Comparison of ENCODE assay signal across 9 cellular contexts in genomic region chr6:142952614-142953013, GRCh38. TPM values are rescaled to one million over a fixed set of nuclear protein-coding genes. Genes with fewer than 3 reads are reported as not detected.
DNase-seq lines count a peak whose midpoint lies in the region; ATAC-seq and TF ChIP-seq lines count a peak whose summit lies in the region.
"Had no signal": no experiment of that assay in that cellular context is flagged by ENCODE, and none has a peak within 500 bp of the region (broad histone marks: within the 10 kb centered on the region; RNA-seq: fewer than 3 reads in every experiment).

No MANE protein-coding gene starts in this region.

- H3K4me3 Mint-ChIP-seq in activated T-cell treated with anti-CD3 and anti-CD28 coated beads, Interleukin-2, amount 50 U/mL, for 24 hours, result no peak overlapping the region
- H3K4me3 Mint-ChIP-seq in stimulated activated naive B cell treated with anti-CD40 and anti-IgM and Interleukin-4, amounts not matched to agents 10 μg/mL and 1 μg/mL and 100 μg/mL, for 72 hours, result peak overlapping the region in 1 of 2 donors; percentile 46
- H3K4me3 Mint-ChIP-seq in mesothelial cell of epicardium, result no peak overlapping the region

- peak overlapping the region; percentile 36 for H3K27ac Mint-ChIP-seq in activated T-cell treated with anti-CD3 and anti-CD28 coated beads, Interleukin-2, amount 50 U/mL, for 24 hours
- peak overlapping the region; percentile 48 for H3K27ac Mint-ChIP-seq in stimulated activated naive B cell treated with anti-CD40 and anti-IgM and Interleukin-4, amounts not matched to agents 10 μg/mL and 1 μg/mL and 100 μg/mL, for 72 hours
- H3K27ac Mint-ChIP-seq in mesothelial cell of epicardium, result no peak overlapping the region

- no peak for DNase-seq in activated T-cell treated with anti-CD3 and anti-CD28 coated beads, Interleukin-2, amount 50 U/mL, for 24 hours
- DNase-seq in activated T-cell treated with anti-CD3 and anti-CD28 coated beads, Interleukin-2, amount 50 U/mL, for 48 hours, result no peak
- DNase-seq in stimulated activated naive B cell treated with anti-CD40 and anti-IgM and Interleukin-4, amounts not matched to agents 10 μg/mL and 1 μg/mL and 100 μg/mL, for 72 hours, result peak; percentile 40
- no peak for DNase-seq in stimulated activated CD4-positive, alpha-beta T cell treated with anti-CD3 and anti-CD28 coated beads, Interleukin-12 subunit alpha, Interleukin-12 subunit beta, amount 100 ng/mL, for 4 hours
- DNase-seq in ACHN (no peak), mesothelial cell of epicardium (ENCODE audit: low spot score in 2 of 2, unreplicated experiment in 2 of 2) (no peak)
- DNase-seq: activated CD4-positive, CD25-positive, alpha-beta regulatory T cell treated with anti-CD3 and anti-CD28 coated beads, Interleukin-2, amount 50 U/mL, for 72 hours had no signal

- no peaks in the 10 kb centered on the region for H3K27me3 Mint-ChIP-seq in activated T-cell treated with anti-CD3 and anti-CD28 coated beads, Interleukin-2, amount 50 U/mL, for 24 hours
- H3K27me3 Mint-ChIP-seq in stimulated activated naive B cell treated with anti-CD40 and anti-IgM and Interleukin-4, amounts not matched to agents 10 μg/mL and 1 μg/mL and 100 μg/mL, for 72 hours, result no peaks in the 10 kb centered on the region
- no peaks in the 10 kb centered on the region for H3K27me3 Mint-ChIP-seq in mesothelial cell of epicardium (ENCODE audit: low read depth)

- TF ChIP-seq CTCF in mesothelial cell of epicardium (IDR thresholded peaks at IDR 0.05; ENCODE audit: unreplicated experiment), result no peak

- H3K4me1 Mint-ChIP-seq in activated T-cell treated with anti-CD3 and anti-CD28 coated beads, Interleukin-2, amount 50 U/mL, for 24 hours (ENCODE audit: low read depth), result peaks cover 36% of the 10 kb centered on the region
- peaks cover 23 to 54% of the 10 kb centered on the region in 2 donors for H3K4me1 Mint-ChIP-seq in stimulated activated naive B cell treated with anti-CD40 and anti-IgM and Interleukin-4, amounts not matched to agents 10 μg/mL and 1 μg/mL and 100 μg/mL, for 72 hours
- H3K4me1 Mint-ChIP-seq in mesothelial cell of epicardium, result peaks cover 8% of the 10 kb centered on the region

- ATAC-seq in GM21737 (IDR thresholded peaks at IDR 0.05; ENCODE audit: unreplicated experiment), result peak; percentile 58
- ATAC-seq in HG03432 (IDR thresholded peaks at IDR 0.05; ENCODE audit: unreplicated experiment), result peak; percentile 74
- peak; percentile 88 for ATAC-seq in stimulated activated naive B cell treated with anti-CD40 and anti-IgM and Interleukin-4, amounts not matched to agents 10 μg/mL and 1 μg/mL and 100 μg/mL, for 72 hours (replicated peaks)

- H3K36me3 Mint-ChIP-seq in activated T-cell treated with anti-CD3 and anti-CD28 coated beads, Interleukin-2, amount 50 U/mL, for 24 hours (ENCODE audit: low read depth), result peaks cover 2% of the 10 kb centered on the region
- H3K36me3 Mint-ChIP-seq in stimulated activated naive B cell treated with anti-CD40 and anti-IgM and Interleukin-4, amounts not matched to agents 10 μg/mL and 1 μg/mL and 100 μg/mL, for 72 hours, result no peaks in the 10 kb centered on the region
- H3K36me3 Mint-ChIP-seq in mesothelial cell of epicardium, result no peaks in the 10 kb centered on the region

- in situ Hi-C loops in ACHN (cut with HindIII; ENCODE audit: low pct_ligation_motif_present, low pct_unique_long_range_greater_than_20kb, low sequenced_read_pairs), result no loop called here

- no peaks in the 10 kb centered on the region for H3K9me3 Mint-ChIP-seq in activated T-cell treated with anti-CD3 and anti-CD28 coated beads, Interleukin-2, amount 50 U/mL, for 24 hours
- no peaks in the 10 kb centered on the region for H3K9me3 Mint-ChIP-seq in stimulated activated naive B cell treated with anti-CD40 and anti-IgM and Interleukin-4, amounts not matched to agents 10 μg/mL and 1 μg/mL and 100 μg/mL, for 72 hours
- no peaks in the 10 kb centered on the region for H3K9me3 Mint-ChIP-seq in mesothelial cell of epicardium

RNA-seq across cellular contexts. Expression of gene HIVEP2, which starts 7.6 kb away (rescaled TPM):
- total RNA-seq in mesothelial cell of epicardium, result 15.2 to 20.4 TPM (median 16.9 TPM) in 3 replicates
